ENCODE assay signal across 8 cellular contexts in genomic region chr1:227316941-227317540, GRCh38. TPM values are rescaled to one million over a fixed set of nuclear protein-coding genes. Genes with fewer than 3 reads are reported as not detected.
DNase-seq lines count a peak whose midpoint lies in the region; TF ChIP-seq lines count a peak whose summit lies in the region.

No MANE protein-coding gene starts in this region.

- DNase-seq in COLO829 (ENCODE audit: low spot score) (peak; percentile 24), M059J (ENCODE audit: low read depth) (peak; percentile 40), mammary epithelial cell (peak; percentile 32), lung microvascular endothelial cell (ENCODE audit: low read depth in 2 of 2) (peak; percentile 45 to 46), type B pancreatic cell (ENCODE audit: extremely low spot score, unreplicated experiment) (no peak), foreskin melanocyte (no peak)
- DNase-seq in activated effector memory CD4-positive, alpha-beta T cell treated with anti-CD3 and anti-CD28 coated beads, Interleukin-2, amount 50 U/mL, for 16 hours, result no peak
- DNase-seq in activated CD4-positive, alpha-beta T cell treated with anti-CD3 and anti-CD28 coated beads, Interleukin-2, amount 50 U/mL, for 1 hour, result no peak

- H3K4me1 Mint-ChIP-seq in type B pancreatic cell (ENCODE audit: unreplicated experiment), result peaks cover 18% of the 10 kb centered on the region

- H3K27me3 ChIP-seq in mammary epithelial cell (ENCODE audit: insufficient read depth, low read length), result no peaks in the 10 kb centered on the region

- peak overlapping the region; percentile 94 for H3K4me3 Mint-ChIP-seq in type B pancreatic cell

- in situ Hi-C loops in mammary epithelial cell (cut with MboI; ENCODE audit: low sequenced_read_pairs in 2 of 2), result no loop called here

- H3K4me3 ChIP-seq in mammary epithelial cell (replicated peaks in 1 of 3; ENCODE audit: insufficient read depth in 1 of 3, low read depth in 2 of 3, low read length in 3 of 3), result peak overlapping the region; percentile 51 to 100 (median 94)

- WGBS in mammary epithelial cell (ENCODE audit: low coverage, missing lambda C conversion rate), result 18% methylated on average over 8 of the region's 8 CpGs

- peaks cover 7% of the 10 kb centered on the region for H3K27me3 Mint-ChIP-seq in type B pancreatic cell

- H3K27ac ChIP-seq in mammary epithelial cell (ENCODE audit: insufficient read depth, low read depth, low read length), result peak overlapping the region; percentile 85

- no peaks in the 10 kb centered on the region for H3K9me3 Mint-ChIP-seq in type B pancreatic cell

- H3K27ac Mint-ChIP-seq in type B pancreatic cell, result peak overlapping the region; percentile 86

- peaks cover 8% of the 10 kb centered on the region for H3K4me1 ChIP-seq in mammary epithelial cell (ENCODE audit: insufficient read depth, low read length)

- CTCF ChIA-PET in mammary epithelial cell (lab: Charles Lee; ENCODE audit: low non-redundant PET), result no interaction called here

- intact Hi-C loops in mammary epithelial cell (cut with micrococcal nuclease), result loop anchor here (1.0 to 5.0 kb wide), 3 partner anchors 100 to 185 kb away; no protein-coding TSS in a partner anchor

- TSS peak; percentile 55 for BruUV-seq in mammary epithelial cell (replicated peaks; lab: Mats Ljungman, UMichigan)

- H3K9me3 ChIP-seq in mammary epithelial cell (replicated peaks; ENCODE audit: insufficient read depth, low read length), result no peaks in the 10 kb centered on the region

- peaks cover 3% of the 10 kb centered on the region for H4K20me1 ChIP-seq in mammary epithelial cell (ENCODE audit: insufficient read depth, low read length)

- H2AFZ ChIP-seq in mammary epithelial cell (ENCODE audit: low read depth, low read length), result no peak overlapping the region

- dilution Hi-C loops in mammary epithelial cell (cut with HindIII; ENCODE audit: low sequenced_read_pairs), result no loop called here

- H3K36me3 ChIP-seq in mammary epithelial cell (ENCODE audit: insufficient read depth, low read length), result no peaks in the 10 kb centered on the region

- no peaks in the 10 kb centered on the region for H3K36me3 Mint-ChIP-seq in type B pancreatic cell

- peak overlapping the region; percentile 94 for H3K4me2 ChIP-seq in mammary epithelial cell (ENCODE audit: insufficient read depth, low read depth, low read length)

- TF ChIP-seq CTCF in mammary epithelial cell (conservative IDR thresholded peaks at IDR 0.05 in 1 of 2, IDR thresholded peaks at IDR 0.05 in 1 of 2; ENCODE audit: extremely low read depth in 1 of 2, insufficient read depth in 1 of 2, low read depth in 1 of 2, low read length in 2 of 2) (no peak), type B pancreatic cell (conservative IDR thresholded peaks at IDR 0.05) (no peak)

- H3K9ac ChIP-seq in mammary epithelial cell (ENCODE audit: insufficient read depth, low read length), result peak overlapping the region; percentile 84

- peaks cover 53% of the 10 kb centered on the region for H3K79me2 ChIP-seq in mammary epithelial cell (ENCODE audit: insufficient read depth, low read length)

RNA-seq across cellular contexts. Expression of gene CDC42BPA, which starts 1.3 kb away (rescaled TPM):
- total RNA-seq in M059J (2014; rRNA removed; shearing (Covaris generic)), result 15.1 and 21.6 TPM in 2 replicates
- total RNA-seq in mammary epithelial cell, result 10 to 100 TPM; 50.8 to 56.1 TPM
- polyA plus RNA-seq in mammary epithelial cell, result 9.6 TPM
- polyA minus RNA-seq in mammary epithelial cell, result 35.7 TPM
- 51.6 and 79.2 TPM in 2 replicates for total RNA-seq in lung microvascular endothelial cell
- 18.5 and 33.8 TPM in 2 replicates for total RNA-seq in type B pancreatic cell (ENCODE audit: low replicate concordance)

Comparison
In these comparisons a context has a peak if more than half of its experiments do, and no peak if none do; other contexts are left out.
1. DNase-seq: peak in COLO829 (single experiment), M059J (single experiment), mammary epithelial cell (single experiment) and lung microvascular endothelial cell (2 of 2); none in type B pancreatic cell (single experiment), activated effector memory CD4-positive, alpha-beta T cell treated with anti-CD3 and anti-CD28 coated beads, Interleukin-2, amount 50 U/mL, for 16 hours (single experiment), foreskin melanocyte (single experiment) and activated CD4-positive, alpha-beta T cell treated with anti-CD3 and anti-CD28 coated beads, Interleukin-2, amount 50 U/mL, for 1 hour (single experiment).